8 cellular contexts compared by ENCODE assay signal in the genomic region with DNA sequence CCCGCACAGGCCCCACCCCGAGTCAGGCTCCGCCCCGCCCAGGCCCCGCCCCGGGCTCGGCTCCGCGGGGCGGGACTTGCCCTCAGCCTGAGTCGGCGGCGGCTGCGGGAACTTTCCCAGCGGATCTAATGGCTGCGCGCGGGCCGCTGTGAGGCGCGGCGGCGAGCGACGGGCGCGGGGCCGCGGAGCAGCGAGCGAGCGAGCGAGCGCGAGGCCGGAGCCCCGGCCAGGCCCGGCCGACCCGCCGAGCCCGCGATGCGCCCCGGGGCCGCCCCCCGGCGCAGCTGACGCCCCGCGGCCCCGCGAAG. TPM values are rescaled to one million over a fixed set of nuclear protein-coding genes. Genes with fewer than 3 reads are reported as not detected.
DNase-seq lines count a peak whose midpoint lies in the region; ATAC-seq and TF ChIP-seq lines count a peak whose summit lies in the region.

A gene with protein sequence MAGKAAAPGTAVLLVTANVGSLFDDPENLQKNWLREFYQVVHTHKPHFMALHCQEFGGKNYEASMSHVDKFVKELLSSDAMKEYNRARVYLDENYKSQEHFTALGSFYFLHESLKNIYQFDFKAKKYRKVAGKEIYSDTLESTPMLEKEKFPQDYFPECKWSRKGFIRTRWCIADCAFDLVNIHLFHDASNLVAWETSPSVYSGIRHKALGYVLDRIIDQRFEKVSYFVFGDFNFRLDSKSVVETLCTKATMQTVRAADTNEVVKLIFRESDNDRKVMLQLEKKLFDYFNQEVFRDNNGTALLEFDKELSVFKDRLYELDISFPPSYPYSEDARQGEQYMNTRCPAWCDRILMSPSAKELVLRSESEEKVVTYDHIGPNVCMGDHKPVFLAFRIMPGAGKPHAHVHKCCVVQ (plus strand): TSS at position 75 of the 308 bp plus-strand sequence. CDS start 310 bp downstream, outside the sequence.

- CTCF ChIA-PET in AG04449 (lab: Yijun Ruan, JAX): interaction anchor here (1.7 to 4.3 kb wide), 2 partner anchors 78 to 86 kb away, joined by 3 to 18 read pairs; no protein-coding TSS in a partner anchor

- H3K4me1 ChIP-seq in HUES6 (ENCODE audit: control insufficient read depth, insufficient read depth, low read length): peaks cover 38% of the 10 kb centered on the region
- peaks cover 61% of the 10 kb centered on the region for H3K4me1 ChIP-seq in mesenchymal stem cell (ENCODE audit: control insufficient read depth, insufficient read depth, low read depth, low read length)

- no peak within 1 kb of the TSS for H3K27ac ChIP-seq in HUES6 (ENCODE audit: low read depth, low read length)
- H3K27ac ChIP-seq in mesenchymal stem cell (ENCODE audit: low read length, poor library complexity, severe bottlenecking): no peak within 1 kb of the TSS

- peak within 1 kb of the TSS; percentile 47 to 81 for H3K4ac ChIP-seq in mesenchymal stem cell (ENCODE audit: low read depth in 1 of 2, low read length in 2 of 2)

- DNase-seq in AG04449 (ENCODE audit: low read depth, low spot score): no peak
- DNase-seq in cerebellum (ENCODE audit: low spot score): no peak
- DNase-seq in mesenchymal stem cell: no peak
- DNase-seq in ureter (ENCODE audit: low spot score): no peak
- no peak for DNase-seq in NCI-H510A (lab: John Stamatoyannopoulos, UW)
- DNase-seq in stimulated activated naive CD4-positive, alpha-beta T cell treated with Interleukin-2 at 50 U/mL for 16 hours (lab: John Stamatoyannopoulos, UW): no peak

- H3K27me3 ChIP-seq in HUES6 (ENCODE audit: control insufficient read depth, insufficient read depth, low read length) (0 out of 2 replicates have a peak, but pooled peaks cover 6% of the 10 kb centered on the region), mesenchymal stem cell (ENCODE audit: control insufficient read depth in 1 of 2, insufficient read depth in 1 of 2, low read length in 2 of 2) (no peaks in the 10 kb centered on the region)

- H2AK5ac ChIP-seq in mesenchymal stem cell (ENCODE audit: low read length, severe bottlenecking): peak within 1 kb of the TSS; percentile 60

- H3K79me1 ChIP-seq in mesenchymal stem cell (replicated peaks; ENCODE audit: low read length, poor library complexity, severe bottlenecking): peaks cover 29% of the 10 kb centered on the region

- H3K4me3 ChIP-seq in AG04449 (ENCODE audit: low read depth, low read length): peak within 1 kb of the TSS; percentile 67
- peak within 1 kb of the TSS; percentile 67 for H3K4me3 ChIP-seq in HUES6 (ENCODE audit: low read depth, low read length)
- peak within 1 kb of the TSS; percentile 72 to 87 for H3K4me3 ChIP-seq in mesenchymal stem cell (ENCODE audit: insufficient read depth in 1 of 2, low read depth in 1 of 2, low read length in 2 of 2)

- peak within 1 kb of the TSS; percentile 64 for H3K9ac ChIP-seq in HUES6 (ENCODE audit: low read length)
- peak within 1 kb of the TSS; percentile 92 for H3K9ac ChIP-seq in mesenchymal stem cell (ENCODE audit: low read length)

- peak within 1 kb of the TSS; percentile 89 for H4K8ac ChIP-seq in mesenchymal stem cell (ENCODE audit: low read length)

- H3K4me2 ChIP-seq in mesenchymal stem cell (ENCODE audit: low read length, poor library complexity, severe bottlenecking): peak within 1 kb of the TSS; percentile 81

- H4K91ac ChIP-seq in mesenchymal stem cell (ENCODE audit: low read length): peak within 1 kb of the TSS; percentile 94

- no peak within 1 kb of the TSS for H2BK12ac ChIP-seq in mesenchymal stem cell (ENCODE audit: low read length in 2 of 2)

- peak within 1 kb of the TSS; percentile 60 for H2BK15ac ChIP-seq in mesenchymal stem cell (ENCODE audit: low read depth, poor library complexity, severe bottlenecking)

- H2BK5ac ChIP-seq in mesenchymal stem cell (ENCODE audit: low read depth, low read length, poor library complexity, severe bottlenecking): no peak within 1 kb of the TSS

- peak within 1 kb of the TSS; percentile 20 to 94 for H3K14ac ChIP-seq in mesenchymal stem cell (ENCODE audit: low read length in 2 of 2)

- H3K9me3 ChIP-seq in HUES6 (ENCODE audit: control insufficient read depth, insufficient read depth, low read depth, low read length) (no peaks in the 10 kb centered on the region), mesenchymal stem cell (ENCODE audit: control insufficient read depth, low read length) (no peaks in the 10 kb centered on the region)

- POLR2A ChIA-PET in AG04449 (lab: Yijun Ruan, JAX): no interaction called here

- peak within 1 kb of the TSS; percentile 85 to 90 for H3K18ac ChIP-seq in mesenchymal stem cell (ENCODE audit: low read depth in 1 of 2, low read length in 2 of 2)

- 0% methylated on average over 6 of the region's 53 CpGs for WGBS in mesenchymal stem cell

- H2BK120ac ChIP-seq in mesenchymal stem cell (ENCODE audit: low read depth, low read length): peak within 1 kb of the TSS; percentile 69

- no peaks in the 10 kb centered on the region for H3K36me3 ChIP-seq in HUES6 (ENCODE audit: control insufficient read depth, insufficient read depth, low read length)
- peaks cover 0 to 7% of the 10 kb centered on the region in 2 experiments for H3K36me3 ChIP-seq in mesenchymal stem cell (ENCODE audit: control insufficient read depth in 1 of 2, insufficient read depth in 2 of 2, low read depth in 1 of 2, low read length in 2 of 2)

- H3K23ac ChIP-seq in mesenchymal stem cell (ENCODE audit: low read length in 2 of 2): peak within 1 kb of the TSS in 1 of 2 experiments; percentile 46

- no peak for ATAC-seq in HG03521 (IDR thresholded peaks at IDR 0.05; ENCODE audit: unreplicated experiment)

- peak within 1 kb of the TSS; percentile 87 for H2AFZ ChIP-seq in mesenchymal stem cell (ENCODE audit: low read depth, low read length)

- TF ChIP-seq CTCF in AG04449 (IDR thresholded peaks at IDR 0.05; ENCODE audit: insufficient read depth, low read length, missing control alignments): no peak

RNA-seq across cellular contexts. Expression of the gene that starts here (rescaled TPM):
- total RNA-seq in cerebellum (18.7 TPM), ureter (63.5 TPM)
- polyA plus RNA-seq in mesenchymal stem cell (2013, experiment 1 of 2): 31.4 TPM
- 32.2 TPM for polyA plus RNA-seq in mesenchymal stem cell (2013, experiment 2 of 2)
